ENCODE assay signal across 2 cellular contexts in the genomic region with DNA sequence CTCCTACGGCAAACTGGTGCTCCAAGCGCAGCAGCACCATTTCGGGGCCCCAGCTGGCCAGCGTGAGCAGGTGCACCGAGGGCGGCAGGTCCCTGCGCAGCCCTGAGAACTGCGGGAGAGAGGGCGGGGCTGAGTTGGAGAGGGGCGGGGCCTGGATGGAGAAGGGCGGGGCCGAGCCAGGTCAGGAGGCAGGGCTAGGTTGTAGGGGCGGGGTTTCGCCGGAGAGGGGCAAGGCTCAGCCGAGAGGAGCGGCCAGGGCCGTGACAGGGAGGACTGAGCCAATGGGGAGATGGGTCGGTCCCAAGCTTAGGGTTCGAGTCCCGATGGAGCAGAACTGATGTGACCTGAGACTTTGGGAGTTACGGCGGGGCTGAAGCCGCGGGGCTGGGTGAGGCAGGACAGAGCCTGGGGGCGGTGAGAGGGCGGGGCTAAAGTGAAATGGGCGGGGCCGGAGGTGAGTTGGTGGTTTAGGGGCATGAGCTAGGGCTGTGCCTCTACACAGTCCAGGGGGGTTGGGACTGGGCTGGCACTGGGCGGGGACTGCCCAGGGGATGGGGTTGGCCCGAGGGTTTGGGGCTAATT.
TF ChIP-seq lines count a peak whose summit lies in the region.

No MANE protein-coding gene starts in this region.

TF ChIP-seq in A549, 52 proteins besides CTCF, POLR2A, EP300 and RAD21:
- TF ChIP-seq BHLHE40 (IDR thresholded peaks at IDR 0.05; ENCODE audit: low read depth, low read length) = no peak
- no peak for TF ChIP-seq KDM5A (IDR thresholded peaks at IDR 0.05)
- TF ChIP-seq SREBF2 (IDR thresholded peaks at IDR 0.05) = no peak
- TF ChIP-seq, protein P1, sequence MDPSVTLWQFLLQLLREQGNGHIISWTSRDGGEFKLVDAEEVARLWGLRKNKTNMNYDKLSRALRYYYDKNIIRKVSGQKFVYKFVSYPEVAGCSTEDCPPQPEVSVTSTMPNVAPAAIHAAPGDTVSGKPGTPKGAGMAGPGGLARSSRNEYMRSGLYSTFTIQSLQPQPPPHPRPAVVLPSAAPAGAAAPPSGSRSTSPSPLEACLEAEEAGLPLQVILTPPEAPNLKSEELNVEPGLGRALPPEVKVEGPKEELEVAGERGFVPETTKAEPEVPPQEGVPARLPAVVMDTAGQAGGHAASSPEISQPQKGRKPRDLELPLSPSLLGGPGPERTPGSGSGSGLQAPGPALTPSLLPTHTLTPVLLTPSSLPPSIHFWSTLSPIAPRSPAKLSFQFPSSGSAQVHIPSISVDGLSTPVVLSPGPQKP (IDR thresholded peaks at IDR 0.05; ENCODE audit: low read depth, low read length) = no peak
- TF ChIP-seq POLR2AphosphoS2 (conservative IDR thresholded peaks at IDR 0.05; ENCODE audit: low read length) = no peak
- TF ChIP-seq RCOR1 (IDR thresholded peaks at IDR 0.05; ENCODE audit: low read depth, low read length) = no peak

TF ChIP-seq in HCT116, 20 proteins besides CTCF, POLR2A, EP300 and RAD21:
- TF ChIP-seq CBX3 (IDR thresholded peaks at IDR 0.05; ENCODE audit: low read depth) = no peak
- TF ChIP-seq FOSL1 (IDR thresholded peaks at IDR 0.05; ENCODE audit: low read depth) = no peak
- TF ChIP-seq POLR2AphosphoS5 (IDR thresholded peaks at IDR 0.05; ENCODE audit: low read depth, low read length) = no peak
- TF ChIP-seq ZFX (IDR thresholded peaks at IDR 0.05) = no peak
- TF ChIP-seq, protein P2, sequence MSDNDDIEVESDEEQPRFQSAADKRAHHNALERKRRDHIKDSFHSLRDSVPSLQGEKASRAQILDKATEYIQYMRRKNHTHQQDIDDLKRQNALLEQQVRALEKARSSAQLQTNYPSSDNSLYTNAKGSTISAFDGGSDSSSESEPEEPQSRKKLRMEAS (IDR thresholded peaks at IDR 0.05) = no peak
- no peak for TF ChIP-seq SIN3A (IDR thresholded peaks at IDR 0.05; ENCODE audit: low read depth)
- TF ChIP-seq, protein P3, sequence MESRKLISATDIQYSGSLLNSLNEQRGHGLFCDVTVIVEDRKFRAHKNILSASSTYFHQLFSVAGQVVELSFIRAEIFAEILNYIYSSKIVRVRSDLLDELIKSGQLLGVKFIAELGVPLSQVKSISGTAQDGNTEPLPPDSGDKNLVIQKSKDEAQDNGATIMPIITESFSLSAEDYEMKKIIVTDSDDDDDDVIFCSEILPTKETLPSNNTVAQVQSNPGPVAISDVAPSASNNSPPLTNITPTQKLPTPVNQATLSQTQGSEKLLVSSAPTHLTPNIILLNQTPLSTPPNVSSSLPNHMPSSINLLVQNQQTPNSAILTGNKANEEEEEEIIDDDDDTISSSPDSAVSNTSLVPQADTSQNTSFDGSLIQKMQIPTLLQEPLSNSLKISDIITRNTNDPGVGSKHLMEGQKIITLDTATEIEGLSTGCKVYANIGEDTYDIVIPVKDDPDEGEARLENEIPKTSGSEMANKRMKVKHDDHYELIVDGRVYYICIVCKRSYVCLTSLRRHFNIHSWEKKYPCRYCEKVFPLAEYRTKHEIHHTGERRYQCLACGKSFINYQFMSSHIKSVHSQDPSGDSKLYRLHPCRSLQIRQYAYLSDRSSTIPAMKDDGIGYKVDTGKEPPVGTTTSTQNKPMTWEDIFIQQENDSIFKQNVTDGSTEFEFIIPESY (IDR thresholded peaks at IDR 0.05; ENCODE audit: extremely low read depth, insufficient replicate concordance, low read length) = no peak
- no peak for TF ChIP-seq SRF (IDR thresholded peaks at IDR 0.05; ENCODE audit: low read depth)
- TF ChIP-seq ELF1 (IDR thresholded peaks at IDR 0.05; ENCODE audit: borderline replicate concordance, low read depth) = no peak
- no peak for TF ChIP-seq ZNF274 (IDR thresholded peaks at IDR 0.05; ENCODE audit: low read depth, low read length)
- TF ChIP-seq ATF3 (IDR thresholded peaks at IDR 0.05) = no peak
- no peak for TF ChIP-seq EZH2phosphoT487 (IDR thresholded peaks at IDR 0.05; ENCODE audit: borderline replicate concordance)
- TF ChIP-seq YY1 (IDR thresholded peaks at IDR 0.05; ENCODE audit: extremely low read depth, insufficient replicate concordance, low read depth, low read length) = no peak
